1 cellular context compared by ENCODE assay signal in the genomic region with DNA sequence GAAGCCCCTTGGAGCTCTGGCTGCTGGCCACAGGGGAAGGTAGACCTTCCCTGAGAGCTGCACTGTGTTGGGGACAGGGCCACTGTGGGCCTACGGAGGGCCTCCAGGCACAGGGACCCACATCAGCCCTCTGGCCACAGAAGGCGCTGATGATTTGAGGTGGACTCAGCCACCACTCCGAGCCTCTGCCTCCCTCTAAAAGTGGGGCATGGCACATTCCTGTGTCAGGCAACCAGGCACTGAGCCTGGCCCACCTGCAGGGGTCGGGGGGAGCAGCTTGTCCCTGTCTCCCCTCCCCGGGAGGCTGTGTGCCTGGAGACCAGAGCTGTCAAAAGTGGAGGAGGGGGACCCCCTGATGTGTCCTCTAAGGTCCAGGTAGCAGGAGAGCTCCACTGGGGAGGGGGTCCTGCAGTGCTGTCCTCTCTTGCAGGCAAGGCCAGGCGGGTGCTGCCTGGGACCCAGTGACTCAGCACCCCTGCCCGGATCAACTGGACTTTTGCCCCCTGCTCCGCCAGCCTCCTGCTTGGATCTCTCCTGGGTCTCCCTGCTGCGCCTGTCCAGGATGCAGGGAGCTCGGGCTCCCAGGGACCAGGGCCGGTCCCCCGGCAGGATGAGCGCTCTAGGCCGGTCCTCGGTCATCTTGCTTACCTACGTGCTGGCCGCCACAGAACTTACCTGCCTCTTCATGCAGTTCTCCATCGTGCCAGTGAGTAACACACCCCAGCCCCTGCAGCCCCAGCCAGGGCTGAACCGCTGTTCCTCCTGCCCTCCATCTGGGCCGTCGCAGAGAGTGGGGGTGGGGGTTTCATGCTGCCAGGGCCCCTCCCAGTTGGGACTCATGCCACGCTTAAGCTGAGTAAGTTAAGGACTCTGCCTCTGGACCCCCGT.
TF ChIP-seq lines count a peak whose summit lies in the region.

No MANE protein-coding gene starts in this region.

TF ChIP-seq in GM23338, 12 proteins besides CTCF, POLR2A, EP300 and RAD21 (continued from another document):
- TF ChIP-seq, protein P1, sequence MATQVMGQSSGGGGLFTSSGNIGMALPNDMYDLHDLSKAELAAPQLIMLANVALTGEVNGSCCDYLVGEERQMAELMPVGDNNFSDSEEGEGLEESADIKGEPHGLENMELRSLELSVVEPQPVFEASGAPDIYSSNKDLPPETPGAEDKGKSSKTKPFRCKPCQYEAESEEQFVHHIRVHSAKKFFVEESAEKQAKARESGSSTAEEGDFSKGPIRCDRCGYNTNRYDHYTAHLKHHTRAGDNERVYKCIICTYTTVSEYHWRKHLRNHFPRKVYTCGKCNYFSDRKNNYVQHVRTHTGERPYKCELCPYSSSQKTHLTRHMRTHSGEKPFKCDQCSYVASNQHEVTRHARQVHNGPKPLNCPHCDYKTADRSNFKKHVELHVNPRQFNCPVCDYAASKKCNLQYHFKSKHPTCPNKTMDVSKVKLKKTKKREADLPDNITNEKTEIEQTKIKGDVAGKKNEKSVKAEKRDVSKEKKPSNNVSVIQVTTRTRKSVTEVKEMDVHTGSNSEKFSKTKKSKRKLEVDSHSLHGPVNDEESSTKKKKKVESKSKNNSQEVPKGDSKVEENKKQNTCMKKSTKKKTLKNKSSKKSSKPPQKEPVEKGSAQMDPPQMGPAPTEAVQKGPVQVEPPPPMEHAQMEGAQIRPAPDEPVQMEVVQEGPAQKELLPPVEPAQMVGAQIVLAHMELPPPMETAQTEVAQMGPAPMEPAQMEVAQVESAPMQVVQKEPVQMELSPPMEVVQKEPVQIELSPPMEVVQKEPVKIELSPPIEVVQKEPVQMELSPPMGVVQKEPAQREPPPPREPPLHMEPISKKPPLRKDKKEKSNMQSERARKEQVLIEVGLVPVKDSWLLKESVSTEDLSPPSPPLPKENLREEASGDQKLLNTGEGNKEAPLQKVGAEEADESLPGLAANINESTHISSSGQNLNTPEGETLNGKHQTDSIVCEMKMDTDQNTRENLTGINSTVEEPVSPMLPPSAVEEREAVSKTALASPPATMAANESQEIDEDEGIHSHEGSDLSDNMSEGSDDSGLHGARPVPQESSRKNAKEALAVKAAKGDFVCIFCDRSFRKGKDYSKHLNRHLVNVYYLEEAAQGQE (IDR thresholded peaks at IDR 0.05; ENCODE audit: unreplicated experiment), result no peak
- TF ChIP-seq NANOG (IDR thresholded peaks at IDR 0.05; ENCODE audit: borderline replicate concordance), result no peak
- TF ChIP-seq, protein P2, sequence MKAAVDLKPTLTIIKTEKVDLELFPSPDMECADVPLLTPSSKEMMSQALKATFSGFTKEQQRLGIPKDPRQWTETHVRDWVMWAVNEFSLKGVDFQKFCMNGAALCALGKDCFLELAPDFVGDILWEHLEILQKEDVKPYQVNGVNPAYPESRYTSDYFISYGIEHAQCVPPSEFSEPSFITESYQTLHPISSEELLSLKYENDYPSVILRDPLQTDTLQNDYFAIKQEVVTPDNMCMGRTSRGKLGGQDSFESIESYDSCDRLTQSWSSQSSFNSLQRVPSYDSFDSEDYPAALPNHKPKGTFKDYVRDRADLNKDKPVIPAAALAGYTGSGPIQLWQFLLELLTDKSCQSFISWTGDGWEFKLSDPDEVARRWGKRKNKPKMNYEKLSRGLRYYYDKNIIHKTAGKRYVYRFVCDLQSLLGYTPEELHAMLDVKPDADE (IDR thresholded peaks at IDR 0.05), result no peak
